ENCODE assay signal across 13 cellular contexts in genomic region chr7:36301914-36302771, GRCh38.
DNase-seq lines count a peak whose midpoint lies in the region; ATAC-seq, FAIRE-seq and TF ChIP-seq lines count a peak whose summit lies in the region.
"Had no signal": no experiment of that assay in that cellular context is flagged by ENCODE, and none has a peak within 500 bp of the region (broad histone marks: within the 10 kb centered on the region; RNA-seq: fewer than 3 reads in every experiment).

No MANE protein-coding gene starts in this region.

- peaks cover 9 to 19% of the 10 kb centered on the region in 2 experiments; a peak in 3 of 5 replicates for H3K27me3 ChIP-seq in K562 (ENCODE audit: control insufficient read depth in 2 of 2, insufficient read depth in 2 of 2, low read length in 2 of 2)
- no peaks in the 10 kb centered on the region for H3K27me3 ChIP-seq in naive thymus-derived CD4-positive, alpha-beta T cell (ENCODE audit: control insufficient read depth in 2 of 2, insufficient read depth in 2 of 2, low read length in 2 of 2)

- peak overlapping the region; percentile 88 for H2AFZ ChIP-seq in K562 (ENCODE audit: low read depth, low read length)

- no peak overlapping the region for H3K27ac Mint-ChIP-seq in naive thymus-derived CD4-positive, alpha-beta T cell

- POLR2A ChIA-PET in K562 (lab: Yijun Ruan, JAX) = interaction anchor here (0.9 to 1.3 kb wide), 2 partner anchors 8 to 10 kb away, joined by 3 to 5 read pairs; no protein-coding TSS in a partner anchor
- POLR2A ChIA-PET in naive thymus-derived CD4-positive, alpha-beta T cell (lab: Charles Lee) = no interaction called here

- H3K4me3 ChIP-seq in K562 = no peak overlapping the region
- no peak overlapping the region for H3K4me3 ChIP-seq in naive thymus-derived CD4-positive, alpha-beta T cell (ENCODE audit: low read length)

- peak; percentile 40 for DNase-seq in NCI-H82 (lab: John Stamatoyannopoulos, UW)
- DNase-seq in NCI-H82 treated with DMSO at 0.1 percent for 48 hours (lab: John Stamatoyannopoulos, UW; ENCODE audit: unreplicated experiment) = no peak
- peak; percentile 57 to 72 (median 65) for DNase-seq in K562 (ENCODE audit: extremely low read depth in 1 of 4, low spot score in 3 of 4)
- DNase-seq in left lobe of liver (ENCODE audit: low spot score) = peak; percentile 34
- DNase-seq in stimulated activated CD4-positive, alpha-beta T cell treated with anti-CD3 and anti-CD28 coated beads, Interleukin-4, amount 100 ng/mL, for 24 hours = no peak
- no peak for DNase-seq in naive thymus-derived CD4-positive, alpha-beta T cell
- DNase-seq in GM12892 (ENCODE audit: insufficient read length) = no peak
- DNase-seq: activated CD4-positive, alpha-beta T cell treated with anti-CD3 and anti-CD28 coated beads for 1 hour; activated naive CD4-positive, alpha-beta T cell; NCI-H146 had no signal

- peaks cover 0 to 5% (median 0%) of the 10 kb centered on the region in 7 donors for H3K4me1 Mint-ChIP-seq in naive thymus-derived CD4-positive, alpha-beta T cell

- no peaks in the 10 kb centered on the region for H3K79me2 ChIP-seq in K562 (ENCODE audit: control insufficient read depth, insufficient read depth, low read length)

- peak; percentile 51 for FAIRE-seq in K562 (lab: Jason Lieb, UNC)
- no peak for FAIRE-seq in GM12892 (lab: Jason Lieb, UNC)
- FAIRE-seq: G401.6, H54 had no signal

- TF ChIP-seq EP300 in K562 (IDR thresholded peaks at IDR 0.05; ENCODE audit: low read length) = peak; percentile 49; the same call in 1 of the 2 replicates

- H3K4me1 ChIP-seq in K562 (replicated peaks in 1 of 2; ENCODE audit: control insufficient read depth in 2 of 2, insufficient read depth in 2 of 2, low read length in 2 of 2) = peaks cover 4 to 11% of the 10 kb centered on the region in 2 experiments; a peak in 4 of 5 replicates
- H3K4me1 ChIP-seq in naive thymus-derived CD4-positive, alpha-beta T cell (ENCODE audit: control insufficient read depth in 2 of 2, insufficient read depth in 2 of 2, low read length in 2 of 2) = no peaks in the 10 kb centered on the region

- no peak for TF ChIP-seq RAD21 in K562 (CRISPR knock-in tag; conservative IDR thresholded peaks at IDR 0.05 in 1 of 2, IDR thresholded peaks at IDR 0.05 in 1 of 2)

- no peaks in the 10 kb centered on the region for H3K27me3 Mint-ChIP-seq in naive thymus-derived CD4-positive, alpha-beta T cell

- H3K36me3 Mint-ChIP-seq in naive thymus-derived CD4-positive, alpha-beta T cell = peaks cover 0 to 29% (median 4%) of the 10 kb centered on the region in 5 donors

- peaks cover 0 to 1% (median 0%) of the 10 kb centered on the region in 11 donors for H3K9me3 Mint-ChIP-seq in naive thymus-derived CD4-positive, alpha-beta T cell

- no peaks in the 10 kb centered on the region for H4K20me1 ChIP-seq in K562 (replicated peaks; ENCODE audit: control insufficient read depth, insufficient read depth, low read length)

- H3K4me3 Mint-ChIP-seq in naive thymus-derived CD4-positive, alpha-beta T cell = no peak overlapping the region

- intact Hi-C loops in K562 (cut with micrococcal nuclease) = no loop called here
- intact Hi-C loops in naive thymus-derived CD4-positive, alpha-beta T cell (cut with micrococcal nuclease) = no loop called here

- H3K27ac ChIP-seq in K562 (ENCODE audit: extremely low read depth, low read depth, low read length) = peak overlapping the region; percentile 29; the same call in 1 of the 3 replicates
- H3K27ac ChIP-seq in temporal lobe (ENCODE audit: low read depth, low read length) = peak overlapping the region; percentile 39
- H3K27ac ChIP-seq in naive thymus-derived CD4-positive, alpha-beta T cell (ENCODE audit: low read depth, low read length) = no peak overlapping the region

- ATAC-seq in K562 (peak; percentile 80), left lobe of liver (no peak)
- ATAC-seq in naive thymus-derived CD4-positive, alpha-beta T cell = no peak

- H3K9me3 ChIP-seq in K562 (replicated peaks; ENCODE audit: control insufficient read depth, insufficient read depth, low read depth, low read length) = no peaks in the 10 kb centered on the region
- no peaks in the 10 kb centered on the region for H3K9me3 ChIP-seq in naive thymus-derived CD4-positive, alpha-beta T cell (ENCODE audit: control insufficient read depth in 2 of 3, low read length in 3 of 3)

- peak overlapping the region in 1 of 2 experiments; percentile 26; a peak in 1 of 4 replicates for H3K9ac ChIP-seq in K562 (ENCODE audit: insufficient read depth in 1 of 2, low read depth in 2 of 2, low read length in 2 of 2)

- TF ChIP-seq CTCF in K562 (IDR thresholded peaks at IDR 0.05 in 2 of 3, conservative IDR thresholded peaks at IDR 0.05 in 1 of 3; ENCODE audit: insufficient read depth in 2 of 3, low read depth in 1 of 3, low read length in 3 of 3) = no peak

- CTCF ChIA-PET in K562 (lab: Yijun Ruan, JAX; ENCODE audit: low intra/inter-chr PET ratio) = no interaction called here
- CTCF ChIA-PET in naive thymus-derived CD4-positive, alpha-beta T cell (lab: Charles Lee) = interaction anchor here (0.6 kb wide), 1 partner anchor 367 kb away, joined by 3 read pairs; no protein-coding TSS in a partner anchor

- BruUV-seq in K562 (replicated peaks; lab: Mats Ljungman, UMichigan) = no TSS peak

- no peaks in the 10 kb centered on the region for H3K9me1 ChIP-seq in K562 (ENCODE audit: control insufficient read depth, insufficient read depth, low read length)

- 21% methylated on average over 15 of the region's 15 CpGs for WGBS in K562 (ENCODE audit: insufficient coverage, low coverage, missing lambda C conversion rate)

- in situ Hi-C loops in K562 (cut with MboI) = no loop called here

- TF ChIP-seq POLR2A in K562 (conservative IDR thresholded peaks at IDR 0.05) (no peak), GM12892 (IDR thresholded peaks at IDR 0.05; ENCODE audit: low read depth, low read length) (no peak)

- H3K36me3 ChIP-seq in K562 (ENCODE audit: control insufficient read depth, insufficient read depth, low read length) = no peaks in the 10 kb centered on the region
- H3K36me3 ChIP-seq in naive thymus-derived CD4-positive, alpha-beta T cell (ENCODE audit: control insufficient read depth in 2 of 3, insufficient read depth in 3 of 3, low read length in 3 of 3) = no peaks in the 10 kb centered on the region

- H3K4me2 ChIP-seq in K562 (ENCODE audit: insufficient read depth, low read length) = peak overlapping the region; percentile 34

TF ChIP-seq in K562, 482 proteins besides CTCF, POLR2A, EP300 and RAD21 (continues in another document):
- peak; percentile 38; the same call in 1 of the 2 replicates for TF ChIP-seq CTBP1 (IDR thresholded peaks at IDR 0.05; ENCODE audit: borderline replicate concordance)
- 0 out of 4 replicates have a peak, but pooled peaks of 1 of the 2 experiments have one; percentile 24 for TF ChIP-seq MNT (conservative IDR thresholded peaks at IDR 0.05)
- no peak for TF ChIP-seq ZNF740 (CRISPR knock-in tag; IDR thresholded peaks at IDR 0.05)
- no peak for TF ChIP-seq ZNF740 (tag; IDR thresholded peaks at IDR 0.05)
- TF ChIP-seq HSF4 (CRISPR knock-in tag; IDR thresholded peaks at IDR 0.05; ENCODE audit: borderline replicate concordance) = no peak
- no peak for TF ChIP-seq KLF16 (IDR thresholded peaks at IDR 0.05)
- TF ChIP-seq CBX5 (IDR thresholded peaks at IDR 0.05; ENCODE audit: borderline replicate concordance, low read depth) = no peak

Comparison
In these comparisons a context has a peak if more than half of its experiments do, and no peak if none do; other contexts are left out.
1. DNase-seq: peak in NCI-H82 (single experiment), K562 (4 of 4) and left lobe of liver (single experiment); none in NCI-H82 treated with DMSO at 0.1 percent for 48 hours (single experiment), stimulated activated CD4-positive, alpha-beta T cell treated with anti-CD3 and anti-CD28 coated beads, Interleukin-4, amount 100 ng/mL, for 24 hours (single experiment), naive thymus-derived CD4-positive, alpha-beta T cell (0 of 9) and GM12892 (single experiment).